ENCODE assay signal across 2 cellular contexts in genomic region chr1:25673456-25673855, GRCh38.
A peak's percentile ranks its signal among the peaks of the same experiment; 100 is the strongest.
TF ChIP-seq lines count a peak whose summit lies in the region.

No MANE protein-coding gene starts in this region.

TF ChIP-seq in HepG2, 621 proteins besides CTCF, POLR2A, EP300 and RAD21:
- TF ChIP-seq ZNF768 (CRISPR knock-in tag; IDR thresholded peaks at IDR 0.05) (peak; percentile 12; the same call in 1 of the 2 replicates), MTF1 (CRISPR knock-in tag; IDR thresholded peaks at IDR 0.05) (no peak)

TF ChIP-seq in IMR-90, 13 proteins besides CTCF, POLR2A, EP300 and RAD21:
- TF ChIP-seq ELK1 (IDR thresholded peaks at IDR 0.05; ENCODE audit: borderline replicate concordance, low read depth, low read length) (no peak), CEBPB (IDR thresholded peaks at IDR 0.05; ENCODE audit: low read depth, low read length) (no peak), FOS (IDR thresholded peaks at IDR 0.05; ENCODE audit: low read depth, low read length) (no peak), USF2 (IDR thresholded peaks at IDR 0.05; ENCODE audit: low read depth, low read length) (no peak), SMC3 (IDR thresholded peaks at IDR 0.05; ENCODE audit: low read depth, low read length) (no peak)
